ENCODE assay signal across 18 cellular contexts in genomic region chr1:110563089-110563488, GRCh38. TPM values are rescaled to one million over a fixed set of nuclear protein-coding genes. Genes with fewer than 3 reads are reported as not detected.
DNase-seq lines count a peak whose midpoint lies in the region; TF ChIP-seq lines count a peak whose summit lies in the region.
"Had no signal": no experiment of that assay in that cellular context is flagged by ENCODE, and none has a peak within 500 bp of the region (broad histone marks: within the 10 kb centered on the region; RNA-seq: fewer than 3 reads in every experiment).

No MANE protein-coding gene starts in this region.

- no peak overlapping the region for H2BK120ac ChIP-seq in H9 (ENCODE audit: low read depth, low read length, poor library complexity, severe bottlenecking)

- H3T11ph ChIP-seq in H9 (ENCODE audit: low read length), result no peak overlapping the region

- H3K27ac Mint-ChIP-seq in H9, result no peak overlapping the region
- no peak overlapping the region for H3K27ac Mint-ChIP-seq in type B pancreatic cell
- H3K27ac Mint-ChIP-seq: CD4-positive, alpha-beta memory T cell; CD4-positive, CD25-positive, alpha-beta regulatory T cell; CD8-positive, alpha-beta memory T cell had no signal

- no peak overlapping the region for H3K18ac ChIP-seq in H9 (ENCODE audit: insufficient read length, low read depth, low read length)

- H3K36me3 Mint-ChIP-seq in H9 (ENCODE audit: insufficient read depth in 1 of 3, low read depth in 3 of 3), result no peaks in the 10 kb centered on the region
- no peaks in the 10 kb centered on the region for H3K36me3 Mint-ChIP-seq in type B pancreatic cell
- H3K36me3 Mint-ChIP-seq: CD14-positive monocyte; CD4-positive, alpha-beta memory T cell; CD8-positive, alpha-beta memory T cell had no signal

- H2BK20ac ChIP-seq in H9 (ENCODE audit: low read depth, low read length, poor library complexity, severe bottlenecking), result no peak overlapping the region

- no peak overlapping the region for H2BK5ac ChIP-seq in H9 (ENCODE audit: insufficient read length, low read length)

- no peak overlapping the region for H4K5ac ChIP-seq in H9 (ENCODE audit: insufficient read length, low read depth, low read length)

- no peak overlapping the region for H3K9ac ChIP-seq in H9 (ENCODE audit: extremely low read depth, insufficient read length, low read length)
- H3K9ac ChIP-seq: BLaER1 had no signal

- H4K20me1 ChIP-seq in H9 (ENCODE audit: control insufficient read depth, insufficient read depth, insufficient read length), result no peaks in the 10 kb centered on the region
- H4K20me1 ChIP-seq: BLaER1 had no signal

- H3K4me2 ChIP-seq in H9 (ENCODE audit: insufficient read depth, insufficient read length, low read length), result no peak overlapping the region
- H3K4me2 ChIP-seq: BLaER1 had no signal

- H3K23ac ChIP-seq in H9 (ENCODE audit: insufficient read length, low read depth, low read length), result no peak overlapping the region

- H3K14ac ChIP-seq in H9 (ENCODE audit: insufficient read depth, low read length), result no peak overlapping the region

- no peak overlapping the region for H3K56ac ChIP-seq in H9 (ENCODE audit: insufficient read length, low read depth, low read length)

- peak; percentile 30 for DNase-seq in activated CD8-positive, alpha-beta memory T cell treated with anti-CD3 and anti-CD28 coated beads, Interleukin-2, amount 50 U/mL, for 48 hours
- no peak for DNase-seq in activated CD8-positive, alpha-beta memory T cell treated with anti-CD3 and anti-CD28 coated beads, Interleukin-2, amount 50 U/mL, for 4 hours
- peak; percentile 2 for DNase-seq in H9
- peak; percentile 8 for DNase-seq in type B pancreatic cell (ENCODE audit: extremely low spot score, unreplicated experiment)
- no peak for DNase-seq in D341Med (ENCODE audit: low spot score)
- DNase-seq: 8988T; ACHN; BE2C; C1 segment of cervical spinal cord; CD4-positive, alpha-beta memory T cell; CD4-positive, CD25-positive, alpha-beta regulatory T cell; CD8-positive, alpha-beta memory T cell; COR-L47; DMS79 treated with DMSO at 0.1 percent for 48 hours; GF-D8 had no signal

- H3K23me2 ChIP-seq in H9 (ENCODE audit: insufficient read length, low read depth, low read length, poor library complexity, severe bottlenecking), result no peaks in the 10 kb centered on the region

- H4K8ac ChIP-seq in H9 (replicated peaks; ENCODE audit: insufficient read length, low read depth, low read length), result no peak overlapping the region

- H3K4ac ChIP-seq in H9 (ENCODE audit: low read depth, low read length), result no peak overlapping the region

- no peak overlapping the region for H4K91ac ChIP-seq in H9 (ENCODE audit: insufficient read length, low read depth, low read length)

- no peak overlapping the region for H2AK5ac ChIP-seq in H9 (ENCODE audit: insufficient read length, low read length)

- no peak overlapping the region for H2BK15ac ChIP-seq in H9 (ENCODE audit: low read depth, low read length)

- no peak overlapping the region for H2BK12ac ChIP-seq in H9 (ENCODE audit: insufficient read length, low read depth, low read length)

- no peak overlapping the region for H3K27ac ChIP-seq in H9 (ENCODE audit: insufficient read length, low read depth, low read length)
- H3K27ac ChIP-seq: BLaER1 had no signal

- H3K9me3 ChIP-seq in H9 (ENCODE audit: control insufficient read depth, low read depth, low read length), result no peaks in the 10 kb centered on the region
- H3K9me3 ChIP-seq: BE2C, BLaER1 had no signal

- H3K79me2 ChIP-seq in H9 (ENCODE audit: insufficient read depth, low read length), result no peaks in the 10 kb centered on the region

- no peaks in the 10 kb centered on the region for H3K27me3 ChIP-seq in H9 (ENCODE audit: insufficient read depth, low read length)
- H3K27me3 ChIP-seq: BE2C, BLaER1 had no signal

- no peaks in the 10 kb centered on the region for H3K79me1 ChIP-seq in H9 (ENCODE audit: insufficient read depth, low read depth, low read length, poor library complexity, severe bottlenecking)

- no CpG with 5 or more reads among the region's 4 CpGs for WGBS in H9 (ENCODE audit: extremely low coverage, insufficient read length, low lambda C conversion rate)

- H3K27me3 Mint-ChIP-seq in H9 (ENCODE audit: low read depth) (peaks cover 95% of the 10 kb centered on the region), type B pancreatic cell (peaks cover 66% of the 10 kb centered on the region)

- H3K4me1 Mint-ChIP-seq in H9 (peaks cover 7% of the 10 kb centered on the region in 2 experiments), type B pancreatic cell (ENCODE audit: unreplicated experiment) (no peaks in the 10 kb centered on the region)
- H3K4me1 Mint-ChIP-seq: CD14-positive monocyte; CD4-positive, alpha-beta memory T cell; CD4-positive, CD25-positive, alpha-beta regulatory T cell; CD8-positive, alpha-beta memory T cell had no signal

- H3K4me3 Mint-ChIP-seq in H9 (no peak overlapping the region; a peak in 1 of 5 replicates), type B pancreatic cell (no peak overlapping the region)
- H3K4me3 Mint-ChIP-seq: CD14-positive monocyte; CD4-positive, alpha-beta memory T cell; CD4-positive, CD25-positive, alpha-beta regulatory T cell; CD8-positive, alpha-beta memory T cell had no signal

- H3K9me3 Mint-ChIP-seq in H9, result no peaks in the 10 kb centered on the region
- no peaks in the 10 kb centered on the region for H3K9me3 Mint-ChIP-seq in type B pancreatic cell
- H3K9me3 Mint-ChIP-seq: CD14-positive monocyte; CD4-positive, CD25-positive, alpha-beta regulatory T cell; CD8-positive, alpha-beta memory T cell had no signal

- no peak for TF ChIP-seq CTCF in H9 (conservative IDR thresholded peaks at IDR 0.05)
- TF ChIP-seq CTCF in type B pancreatic cell (conservative IDR thresholded peaks at IDR 0.05), result no peak

- H3K4me1 ChIP-seq in H9 (ENCODE audit: insufficient read depth, low read length), result no peaks in the 10 kb centered on the region
- H3K4me1 ChIP-seq: BE2C had no signal

- H2AFZ ChIP-seq in H9 (ENCODE audit: low read length), result no peak overlapping the region

RNA-seq across cellular contexts. Expression of gene KCNA2, which starts 43.1 kb away (rescaled TPM):
- total RNA-seq in H9 (2021) (0.33 and 0.37 TPM in 2 replicates), type B pancreatic cell (ENCODE audit: low replicate concordance) (0.40 and 1.1 TPM in 2 replicates)

RNA-seq across cellular contexts. Expression of gene KCNA10, which starts 44.1 kb away (rescaled TPM):
- total RNA-seq in H9 (2021) (not detected in 2 replicates), type B pancreatic cell (ENCODE audit: low replicate concordance) (not detected in 2 replicates)
- total RNA-seq: A673; CD4-positive, alpha-beta memory T cell; CD4-positive, CD25-positive, alpha-beta regulatory T cell; CD8-positive, alpha-beta memory T cell had no signal

Comparison
In these comparisons a context has a peak if more than half of its experiments do, and no peak if none do; other contexts are left out.
1. DNase-seq: peak in activated CD8-positive, alpha-beta memory T cell treated with anti-CD3 and anti-CD28 coated beads, Interleukin-2, amount 50 U/mL, for 48 hours (single experiment), H9 (single experiment) and type B pancreatic cell (single experiment); none in activated CD8-positive, alpha-beta memory T cell treated with anti-CD3 and anti-CD28 coated beads, Interleukin-2, amount 50 U/mL, for 4 hours (single experiment) and D341Med (single experiment).